In the genomic region with DNA sequence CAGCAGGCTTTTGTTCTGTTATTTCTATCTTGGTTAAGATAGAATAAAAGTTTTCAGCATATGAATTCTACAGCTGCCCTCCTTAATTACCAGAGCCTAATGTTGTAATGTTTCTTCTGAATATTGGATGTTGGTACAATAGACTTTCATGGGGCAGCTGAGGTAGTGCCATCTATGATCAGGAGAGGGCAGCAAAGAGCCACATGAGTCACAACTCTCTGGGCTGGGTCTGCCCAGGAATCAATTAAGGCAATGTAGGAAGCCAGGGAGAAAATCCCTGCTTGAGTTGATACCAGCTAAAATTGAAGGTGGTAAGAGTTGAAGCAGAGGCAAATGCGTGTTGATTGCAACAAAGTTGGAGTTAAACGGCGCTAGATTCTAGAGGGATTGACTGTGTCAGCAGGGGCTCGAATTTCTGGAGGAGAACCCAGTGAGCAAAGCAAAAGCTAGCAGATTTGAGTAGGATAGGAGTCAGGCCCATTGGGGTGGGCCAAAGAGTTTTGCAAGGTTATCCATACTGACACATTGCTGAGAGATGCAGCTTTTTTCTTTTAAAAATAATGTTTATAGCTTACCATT, we compare ENCODE assay signal across 8 cellular contexts. TPM values are rescaled to one million over a fixed set of nuclear protein-coding genes. Genes with fewer than 3 reads are reported as not detected.
DNase-seq lines count a peak whose midpoint lies in the region; ATAC-seq and TF ChIP-seq lines count a peak whose summit lies in the region.

No MANE protein-coding gene starts in this region.

- H3K9me3 ChIP-seq in PC-3 (ENCODE audit: low read length) (no peaks in the 10 kb centered on the region), neural progenitor cell (ENCODE audit: low read depth) (no peaks in the 10 kb centered on the region), thoracic aorta (no peaks in the 10 kb centered on the region)

- peak; percentile 84 for ATAC-seq in GM19043 (IDR thresholded peaks at IDR 0.05; ENCODE audit: low read depth, unreplicated experiment)
- ATAC-seq in HG03520 (IDR thresholded peaks at IDR 0.05; ENCODE audit: unreplicated experiment), result peak; percentile 77
- ATAC-seq in PC-3, result peak; percentile 85
- peak; percentile 83 to 85 for ATAC-seq in activated T-cell treated with anti-CD3 and anti-CD28 coated beads, Interleukin-2, amount 50 U/mL, for 4 hours
- peak; percentile 81 for ATAC-seq in thoracic aorta (ENCODE audit: insufficient number of reproducible peaks, low FRiP score, low read depth)

- peaks cover 8% of the 10 kb centered on the region for H3K27me3 Mint-ChIP-seq in activated T-cell treated with anti-CD3 and anti-CD28 coated beads, Interleukin-2, amount 50 U/mL, for 4 hours (ENCODE audit: low read depth)
- H3K27me3 Mint-ChIP-seq in neural progenitor cell (ENCODE audit: insufficient read depth, low read depth), result peaks cover 3% of the 10 kb centered on the region

- no peak overlapping the region for H3K27ac Mint-ChIP-seq in neural progenitor cell

- H3K4me1 Mint-ChIP-seq in activated T-cell treated with anti-CD3 and anti-CD28 coated beads, Interleukin-2, amount 50 U/mL, for 4 hours (ENCODE audit: low read depth), result no peaks in the 10 kb centered on the region
- H3K4me1 Mint-ChIP-seq in neural progenitor cell, result peaks cover 3% of the 10 kb centered on the region

- no peaks in the 10 kb centered on the region for H3K79me2 ChIP-seq in PC-3 (ENCODE audit: low read length)
- H3K79me2 ChIP-seq in neural progenitor cell (ENCODE audit: low read depth), result no peaks in the 10 kb centered on the region

- H3K27me3 ChIP-seq in PC-3 (ENCODE audit: low read length), result peaks cover 31% of the 10 kb centered on the region
- no peaks in the 10 kb centered on the region for H3K27me3 ChIP-seq in neural progenitor cell
- no peaks in the 10 kb centered on the region for H3K27me3 ChIP-seq in thoracic aorta (replicated peaks; ENCODE audit: insufficient read depth)

- H2AFZ ChIP-seq in PC-3 (ENCODE audit: low read length) (no peak overlapping the region), neural progenitor cell (replicated peaks) (peak overlapping the region; percentile 96)

- TF ChIP-seq CTCF in PC-3 (conservative IDR thresholded peaks at IDR 0.05; ENCODE audit: low read depth, low read length) (peak; percentile 92), fibroblast of mammary gland (conservative IDR thresholded peaks at IDR 0.05; ENCODE audit: control insufficient read depth, insufficient read depth, low read depth, low read length) (peak; percentile 87), neural progenitor cell (IDR thresholded peaks at IDR 0.05) (peak; percentile 94), thoracic aorta (IDR thresholded peaks at IDR 0.05) (peak; percentile 65)

- no peaks in the 10 kb centered on the region for H3F3A ChIP-seq in PC-3 (ENCODE audit: low read length, unreplicated experiment)
- peaks cover 4% of the 10 kb centered on the region for H3F3A ChIP-seq in neural progenitor cell (ENCODE audit: low read depth)

- DNase-seq in C1 segment of cervical spinal cord (lab: John Stamatoyannopoulos, UW), result peak in 10 of 14 donors; percentile 9 to 53 (median 22)
- DNase-seq in PC-3, result peak; percentile 83
- peak; percentile 49 for DNase-seq in activated T-cell treated with anti-CD3 and anti-CD28 coated beads, Interleukin-2, amount 50 U/mL, for 4 hours
- DNase-seq in fibroblast of mammary gland (ENCODE audit: low read depth), result peak; percentile 61
- DNase-seq in neural progenitor cell (ENCODE audit: low spot score), result peak; percentile 78
- no peak for DNase-seq in thoracic aorta (ENCODE audit: low spot score)

- no TSS peak for BruUV-seq in PC-3 (replicated peaks; lab: Mats Ljungman, UMichigan)

- H3K27ac ChIP-seq in PC-3 (ENCODE audit: low read length) (no peak overlapping the region), neural progenitor cell (no peak overlapping the region), thoracic aorta (no peak overlapping the region)

- H3K4me2 ChIP-seq in PC-3 (ENCODE audit: low read length), result no peak overlapping the region
- no peak overlapping the region for H3K4me2 ChIP-seq in neural progenitor cell

- H3K36me3 Mint-ChIP-seq in activated T-cell treated with anti-CD3 and anti-CD28 coated beads, Interleukin-2, amount 50 U/mL, for 4 hours (ENCODE audit: insufficient read depth), result no peaks in the 10 kb centered on the region
- no peaks in the 10 kb centered on the region for H3K36me3 Mint-ChIP-seq in neural progenitor cell

- H3K4me1 ChIP-seq in PC-3 (ENCODE audit: insufficient read depth, low read length), result peaks cover 30% of the 10 kb centered on the region
- peaks cover 18% of the 10 kb centered on the region for H3K4me1 ChIP-seq in neural progenitor cell
- no peaks in the 10 kb centered on the region for H3K4me1 ChIP-seq in thoracic aorta (ENCODE audit: control insufficient read depth in 1 of 2, low read depth in 2 of 2)

- no peak overlapping the region for H3K9ac ChIP-seq in PC-3 (ENCODE audit: low read length)
- H3K9ac ChIP-seq in neural progenitor cell, result no peak overlapping the region

- CTCF ChIA-PET in PC-3 (lab: Charles Lee), result interaction anchor here (0.5 to 1.5 kb wide), 7 partner anchors 13 to 626 kb away, joined by 3 to 8 read pairs (median 4); no protein-coding TSS in a partner anchor

- H3K4me3 Mint-ChIP-seq in activated T-cell treated with anti-CD3 and anti-CD28 coated beads, Interleukin-2, amount 50 U/mL, for 4 hours, result no peak overlapping the region
- no peak overlapping the region for H3K4me3 Mint-ChIP-seq in neural progenitor cell

- no peaks in the 10 kb centered on the region for H3K36me3 ChIP-seq in PC-3 (ENCODE audit: low read depth, low read length)
- no peaks in the 10 kb centered on the region for H3K36me3 ChIP-seq in neural progenitor cell
- no peaks in the 10 kb centered on the region for H3K36me3 ChIP-seq in thoracic aorta

- no peak overlapping the region for H3K4me3 ChIP-seq in PC-3 (ENCODE audit: low read length)
- H3K4me3 ChIP-seq in fibroblast of mammary gland (ENCODE audit: control insufficient read depth, low read depth, low read length), result no peak overlapping the region
- no peak overlapping the region for H3K4me3 ChIP-seq in neural progenitor cell
- H3K4me3 ChIP-seq in thoracic aorta, result no peak overlapping the region

- POLR2A ChIA-PET in PC-3 (lab: Charles Lee; ENCODE audit: unreplicated experiment), result no interaction called here

- intact Hi-C loops in PC-3 (cut with micrococcal nuclease), result loop anchor here (1.0 kb wide), 1 partner anchor 273 kb away; no protein-coding TSS in a partner anchor

- no peaks in the 10 kb centered on the region for H3K9me3 Mint-ChIP-seq in activated T-cell treated with anti-CD3 and anti-CD28 coated beads, Interleukin-2, amount 50 U/mL, for 4 hours
- H3K9me3 Mint-ChIP-seq in neural progenitor cell, result no peaks in the 10 kb centered on the region

- no peaks in the 10 kb centered on the region for H4K20me1 ChIP-seq in PC-3 (ENCODE audit: low read length)
- no peaks in the 10 kb centered on the region for H4K20me1 ChIP-seq in neural progenitor cell (ENCODE audit: low read depth)

- no peaks in the 10 kb centered on the region for H3K9me2 ChIP-seq in PC-3 (replicated peaks; ENCODE audit: low read length)

RNA-seq across cellular contexts. Expression of a gene that starts 10.6 kb away (rescaled TPM):
- not detected in 2 replicates for total RNA-seq in PC-3 (2014; rRNA removed)
- total RNA-seq in activated T-cell treated with anti-CD3 and anti-CD28 coated beads, Interleukin-2, amount 50 U/mL, for 4 hours, result not detected
- total RNA-seq in neural progenitor cell (ENCODE audit: low replicate concordance), result not detected in 2 replicates
- total RNA-seq in thoracic aorta, result not detected
